In the genomic region with DNA sequence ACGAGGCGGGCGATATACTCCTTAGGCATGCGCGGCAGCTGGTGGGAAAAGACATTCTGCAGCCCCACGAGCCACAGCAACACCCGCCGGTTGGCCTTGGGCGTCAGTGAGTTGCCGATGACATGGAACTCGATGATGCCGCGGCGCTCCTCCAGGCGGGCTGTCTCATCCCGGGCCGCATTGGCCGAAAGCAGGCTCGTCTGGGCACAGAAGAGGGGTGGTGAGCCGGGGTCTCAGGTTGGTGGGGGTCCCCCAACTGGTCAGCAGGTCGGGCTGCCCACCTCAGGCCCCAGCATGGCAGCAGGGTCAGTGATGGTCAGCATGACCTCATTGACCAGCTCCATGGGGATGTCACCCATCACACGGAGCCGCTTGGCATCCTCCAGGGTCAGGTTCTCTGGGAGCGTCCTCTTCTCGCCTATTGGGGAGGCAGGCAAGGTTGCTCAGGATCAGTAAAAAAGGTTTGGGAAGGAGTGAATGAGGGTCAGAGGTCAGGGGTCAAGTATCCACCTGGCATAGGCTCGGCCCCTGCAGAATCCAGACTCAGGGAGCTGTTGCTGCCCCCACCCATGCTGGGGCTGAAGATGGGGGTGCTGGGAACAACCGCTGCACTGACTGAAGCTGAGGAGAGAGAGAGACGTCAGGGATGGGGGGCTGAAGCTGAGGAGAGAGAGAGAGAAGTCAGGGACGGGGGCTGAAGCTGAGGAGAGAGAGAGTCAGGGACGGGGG, we compare ENCODE assay signal across 10 cellular contexts. TPM values are rescaled to one million over a fixed set of nuclear protein-coding genes. Genes with fewer than 3 reads are reported as not detected.
"Had no signal": no experiment of that assay in that cellular context is flagged by ENCODE, and none has a peak within 500 bp of the region (broad histone marks: within the 10 kb centered on the region; RNA-seq: fewer than 3 reads in every experiment).

No MANE protein-coding gene starts in this region.

- H3K27me3 ChIP-seq: left lung, suprapubic skin had no signal

- H3K4me3 Mint-ChIP-seq: dendritic cell treated with granulocyte-macrophage colony-stimulating factor and Interleukin-4, amounts not matched to agents 40 ng/mL and 50 ng/mL, for 4 days; effector memory CD8-positive, alpha-beta T cell had no signal

- H3K27me3 Mint-ChIP-seq: activated naive CD8-positive, alpha-beta T cell; dendritic cell treated with granulocyte-macrophage colony-stimulating factor and Interleukin-4, amounts not matched to agents 40 ng/mL and 50 ng/mL, for 4 days; effector memory CD8-positive, alpha-beta T cell; naive B cell had no signal

- H3K27ac Mint-ChIP-seq: dendritic cell treated with granulocyte-macrophage colony-stimulating factor and Interleukin-4, amounts not matched to agents 40 ng/mL and 50 ng/mL, for 4 days had no signal

- H3K27ac ChIP-seq: left lung, prostate gland, suprapubic skin had no signal

- H3K9me3 Mint-ChIP-seq: dendritic cell treated with granulocyte-macrophage colony-stimulating factor and Interleukin-4, amounts not matched to agents 40 ng/mL and 50 ng/mL, for 4 days; effector memory CD8-positive, alpha-beta T cell had no signal

- H3K36me3 ChIP-seq: prostate gland had no signal

- H3K9me3 ChIP-seq: left lung, prostate gland, suprapubic skin had no signal

- H3K4me3 ChIP-seq: left lung, prostate gland, suprapubic skin had no signal

RNA-seq across cellular contexts. Expression of gene HSPB9, which starts 5.0 kb away (rescaled TPM):
- total RNA-seq: epithelial cell of proximal tubule, left lung, ureter had no signal
- polyA plus RNA-seq: keratinocyte had no signal

RNA-seq across cellular contexts. Expression of gene ZNF385C, which starts 19.3 kb away (rescaled TPM):
- total RNA-seq: epithelial cell of proximal tubule had no signal
